ENCODE assay signal across 8 cellular contexts in genomic region chr10:75235375-75236177, GRCh38. TPM values are rescaled to one million over a fixed set of nuclear protein-coding genes. Genes with fewer than 3 reads are reported as not detected.
DNase-seq lines count a peak whose midpoint lies in the region; ATAC-seq lines count a peak whose summit lies in the region.

TSS of gene COMTD1 (minus strand) at chr10:75235957. CDS start at chr10:75235928, 29 bp downstream.

- ATAC-seq in GM19025 (IDR thresholded peaks at IDR 0.05; ENCODE audit: low read depth, unreplicated experiment) (peak; percentile 64), HG03342 (IDR thresholded peaks at IDR 0.05; ENCODE audit: unreplicated experiment) (peak; percentile 71)

- DNase-seq in Ammon's horn (ENCODE audit: low spot score) (peak; percentile 89), NCI-H446 treated with DMSO at 0.1 percent for 48 hours (lab: John Stamatoyannopoulos, UW) (peak; percentile 49), cerebellum (ENCODE audit: low spot score) (peak; percentile 96), kidney glomerular epithelial cell (lab: John Stamatoyannopoulos, UW) (peak; percentile 88)
- DNase-seq in activated CD4-positive, alpha-beta T cell treated with anti-CD3 and anti-CD28 coated beads for 24 hours (ENCODE audit: low read depth in 2 of 2), result peak; percentile 89 to 92
- peak; percentile 94 for DNase-seq in stimulated activated CD4-positive, alpha-beta T cell treated with anti-CD3 and anti-CD28 coated beads, Interleukin-15, amount 100 ng/mL, for 48 hours (ENCODE audit: low read depth in 2 of 2)

RNA-seq across cellular contexts. Expression of gene COMTD1, which starts in this region (rescaled TPM):
- total RNA-seq in cerebellum, result 13.8 TPM

Comparison
In these comparisons a context has a peak if more than half of its experiments do, and no peak if none do; other contexts are left out.
1. Peak in every context shown above with its lines: DNase-seq and ATAC-seq.